1 cellular context compared by ENCODE assay signal in the genomic region with DNA sequence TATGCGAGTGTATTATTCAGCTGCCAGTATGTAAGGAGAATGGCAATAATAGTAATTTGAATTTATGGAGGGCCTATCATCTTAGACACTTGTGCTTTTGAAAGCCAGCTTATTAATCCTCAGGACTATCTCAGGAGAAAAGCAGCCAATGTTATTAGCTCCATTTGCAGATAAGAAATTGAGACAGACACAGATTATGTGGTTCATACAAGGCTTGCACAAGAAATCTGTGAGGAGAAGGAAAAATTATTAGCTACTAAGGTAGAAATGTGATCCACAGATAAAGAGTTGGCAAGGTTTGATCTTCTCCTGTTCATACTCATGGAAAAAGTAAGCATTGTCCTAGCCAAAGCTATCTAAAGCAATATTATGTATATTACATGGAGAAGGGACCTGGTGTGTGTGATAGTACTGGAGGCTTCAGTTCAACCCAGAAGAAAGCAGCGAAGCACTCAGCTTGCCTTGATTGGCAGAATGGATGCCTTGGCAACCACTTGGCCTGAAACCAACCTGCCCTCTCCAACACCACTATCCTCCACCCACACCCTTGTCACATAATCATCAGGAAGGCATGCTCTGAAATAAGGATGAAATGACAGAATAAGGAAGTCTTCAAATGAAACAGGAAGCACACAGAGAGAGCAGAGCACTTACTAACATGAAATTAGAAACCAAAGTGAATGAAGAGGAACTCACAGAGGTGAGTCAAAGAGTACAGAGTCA.
TF ChIP-seq lines count a peak whose summit lies in the region.

No MANE protein-coding gene starts in this region.

TF ChIP-seq in K562, 482 proteins besides CTCF, POLR2A, EP300 and RAD21 (continued from another document):
- TF ChIP-seq, protein P1, sequence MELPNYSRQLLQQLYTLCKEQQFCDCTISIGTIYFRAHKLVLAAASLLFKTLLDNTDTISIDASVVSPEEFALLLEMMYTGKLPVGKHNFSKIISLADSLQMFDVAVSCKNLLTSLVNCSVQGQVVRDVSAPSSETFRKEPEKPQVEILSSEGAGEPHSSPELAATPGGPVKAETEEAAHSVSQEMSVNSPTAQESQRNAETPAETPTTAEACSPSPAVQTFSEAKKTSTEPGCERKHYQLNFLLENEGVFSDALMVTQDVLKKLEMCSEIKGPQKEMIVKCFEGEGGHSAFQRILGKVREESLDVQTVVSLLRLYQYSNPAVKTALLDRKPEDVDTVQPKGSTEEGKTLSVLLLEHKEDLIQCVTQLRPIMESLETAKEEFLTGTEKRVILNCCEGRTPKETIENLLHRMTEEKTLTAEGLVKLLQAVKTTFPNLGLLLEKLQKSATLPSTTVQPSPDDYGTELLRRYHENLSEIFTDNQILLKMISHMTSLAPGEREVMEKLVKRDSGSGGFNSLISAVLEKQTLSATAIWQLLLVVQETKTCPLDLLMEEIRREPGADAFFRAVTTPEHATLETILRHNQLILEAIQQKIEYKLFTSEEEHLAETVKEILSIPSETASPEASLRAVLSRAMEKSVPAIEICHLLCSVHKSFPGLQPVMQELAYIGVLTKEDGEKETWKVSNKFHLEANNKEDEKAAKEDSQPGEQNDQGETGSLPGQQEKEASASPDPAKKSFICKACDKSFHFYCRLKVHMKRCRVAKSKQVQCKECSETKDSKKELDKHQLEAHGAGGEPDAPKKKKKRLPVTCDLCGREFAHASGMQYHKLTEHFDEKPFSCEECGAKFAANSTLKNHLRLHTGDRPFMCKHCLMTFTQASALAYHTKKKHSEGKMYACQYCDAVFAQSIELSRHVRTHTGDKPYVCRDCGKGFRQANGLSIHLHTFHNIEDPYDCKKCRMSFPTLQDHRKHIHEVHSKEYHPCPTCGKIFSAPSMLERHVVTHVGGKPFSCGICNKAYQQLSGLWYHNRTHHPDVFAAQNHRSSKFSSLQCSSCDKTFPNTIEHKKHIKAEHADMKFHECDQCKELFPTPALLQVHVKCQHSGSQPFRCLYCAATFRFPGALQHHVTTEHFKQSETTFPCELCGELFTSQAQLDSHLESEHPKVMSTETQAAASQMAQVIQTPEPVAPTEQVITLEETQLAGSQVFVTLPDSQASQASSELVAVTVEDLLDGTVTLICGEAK (IDR thresholded peaks at IDR 0.05): peak; percentile 50; the same call in 1 of the 2 replicates
- TF ChIP-seq, protein P1 (CRISPR knock-in tag; IDR thresholded peaks at IDR 0.05): no peak
- TF ChIP-seq GATAD2A (IDR thresholded peaks at IDR 0.05): no peak
- no peak for TF ChIP-seq ZNF280B (CRISPR knock-in tag; IDR thresholded peaks at IDR 0.05)
- TF ChIP-seq HDAC8 (tag; IDR thresholded peaks at IDR 0.05): no peak
- TF ChIP-seq TAL1 (IDR thresholded peaks at IDR 0.05): no peak
- TF ChIP-seq ATF7 (IDR thresholded peaks at IDR 0.05): 0 out of 2 replicates have a peak, but pooled peaks have one; percentile 23
- no peak for TF ChIP-seq MCM7 (IDR thresholded peaks at IDR 0.05)
- TF ChIP-seq TFAP4 (CRISPR knock-in tag; IDR thresholded peaks at IDR 0.05; ENCODE audit: borderline replicate concordance): no peak
- TF ChIP-seq TCF3 (CRISPR knock-in tag; IDR thresholded peaks at IDR 0.05): no peak
- TF ChIP-seq AFF1 (IDR thresholded peaks at IDR 0.05; ENCODE audit: low read depth in 1 of 2, partially characterized antibody in 2 of 2): no peak
- no peak for TF ChIP-seq TEAD2 (tag; IDR thresholded peaks at IDR 0.05)
- no peak for TF ChIP-seq NR2C2 (CRISPR knock-in tag; IDR thresholded peaks at IDR 0.05)
- TF ChIP-seq NR2C2 (tag; IDR thresholded peaks at IDR 0.05): no peak
- no peak for TF ChIP-seq RBM22 (IDR thresholded peaks at IDR 0.05; ENCODE audit: low read depth, low read length, poor library complexity, severe bottlenecking)
- no peak for TF ChIP-seq ZBTB33 (CRISPR knock-in tag; IDR thresholded peaks at IDR 0.05)
- no peak for TF ChIP-seq ADNP (tag; IDR thresholded peaks at IDR 0.05)
TF ChIP-seq in K562: peak in this region for 40.
